ENCODE assay signal across 26 cellular contexts in genomic region chr17:27269978-27270377, GRCh38.
"Had no signal": no experiment of that assay in that cellular context is flagged by ENCODE, and none has a peak within 500 bp of the region (broad histone marks: within the 10 kb centered on the region; RNA-seq: fewer than 3 reads in every experiment).

No MANE protein-coding gene starts in this region.

- H3K27me3 ChIP-seq: pancreas, suprapubic skin, tibial artery, vagina had no signal

- DNase-seq: head of caudate nucleus; hypothalamus; immature natural killer cell; left ventricle myocardium superior; mesenchymal stem cell; naive B cell; natural killer cell; nephron progenitor cell; nucleus accumbens; pancreas; posterior cingulate gyrus; retina; right cardiac atrium; stimulated activated CD4-positive, alpha-beta T cell treated with anti-CD3 and anti-CD28 coated beads, Interleukin-12 subunit alpha, Interleukin-12 subunit beta, amount 100 ng/mL, for 4 hours; stimulated activated CD4-positive, alpha-beta T cell treated with anti-CD3 and anti-CD28 coated beads, Interleukin-15, amount 100 ng/mL, for 24 hours; stimulated activated CD4-positive, alpha-beta T cell treated with anti-CD3 and anti-CD28 coated beads, Interleukin-4, amount 100 ng/mL, for 24 hours; stimulated activated naive CD4-positive, alpha-beta T cell; tibial artery; trophoblast cell had no signal

- H3K9me3 ChIP-seq: pancreas, prostate gland, suprapubic skin, thoracic aorta, tibial artery, vagina had no signal

- ATAC-seq: left ventricle myocardium superior; natural killer cell; pancreas; right cardiac atrium; sciatic nerve; stimulated activated effector memory CD8-positive, alpha-beta T cell treated with anti-CD3 and anti-CD28 coated beads, Interleukin-12 subunit alpha, Interleukin-12 subunit beta, amount 100 ng/mL, for 72 hours had no signal

- H3K27ac ChIP-seq: pancreas, prostate gland, skin epidermis, suprapubic skin, thoracic aorta, tibial artery, vagina had no signal

- H3K4me3 ChIP-seq: pancreas, prostate gland, skin epidermis, suprapubic skin, thoracic aorta, tibial artery, vagina had no signal

- H3K36me3 ChIP-seq: pancreas, prostate gland, suprapubic skin, thoracic aorta, tibial artery, vagina had no signal

- H3K4me1 ChIP-seq: prostate gland, suprapubic skin, tibial artery, vagina had no signal
